ENCODE assay signal across 1 cellular context in the genomic region with DNA sequence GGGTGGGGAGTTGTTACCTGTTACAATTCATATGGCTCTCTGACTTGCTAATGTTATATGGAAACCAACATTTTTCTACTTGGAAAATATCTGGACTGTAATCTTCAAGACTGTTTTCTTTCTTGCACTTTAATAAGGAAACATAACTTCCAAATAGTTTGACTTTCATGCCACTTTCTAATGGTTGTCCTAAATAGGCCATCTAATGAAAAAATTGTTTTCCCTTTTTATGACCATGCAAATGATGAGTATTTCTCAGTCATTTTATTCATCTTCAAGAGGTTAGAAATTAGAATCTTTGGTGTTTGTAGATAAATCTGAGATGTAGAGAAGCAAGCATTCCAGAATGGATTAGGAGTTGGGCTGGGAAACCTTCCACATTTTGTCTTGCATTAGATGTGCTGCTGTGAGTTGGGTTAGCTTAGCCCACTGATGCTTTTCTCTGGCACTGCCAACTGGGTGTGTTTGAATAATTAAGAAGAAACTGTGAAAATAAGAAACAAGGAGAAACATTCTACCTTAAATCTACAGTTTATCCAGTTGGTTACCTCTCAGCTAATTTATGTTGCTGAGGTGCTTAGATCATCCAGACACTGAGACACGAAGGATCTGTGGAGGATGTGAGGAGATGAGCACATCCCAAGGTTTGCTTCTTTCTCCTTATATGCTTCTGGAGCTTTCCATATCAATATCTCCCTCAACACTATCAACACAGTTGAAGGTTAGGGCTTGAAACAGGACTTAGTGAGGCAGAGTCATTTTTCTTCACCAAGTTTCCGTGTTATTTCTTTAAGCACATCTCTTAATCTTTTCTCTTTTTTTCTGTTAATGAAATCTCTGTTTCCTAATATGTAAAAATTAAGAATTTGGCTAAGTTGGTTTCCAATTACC.
TF ChIP-seq lines count a peak whose summit lies in the region.

No MANE protein-coding gene starts in this region.

TF ChIP-seq in A549, 52 proteins besides CTCF, POLR2A, EP300 and RAD21 (continued from another document):
- TF ChIP-seq KDM1A (IDR thresholded peaks at IDR 0.05; ENCODE audit: low read depth) = no peak
